In genomic region chr12:66160704-66161103, GRCh38 we compare ENCODE assay signal across 18 cellular contexts.
"Had no signal": no experiment of that assay in that cellular context is flagged by ENCODE, and none has a peak within 500 bp of the region (broad histone marks: within the 10 kb centered on the region; RNA-seq: fewer than 3 reads in every experiment).

No MANE protein-coding gene starts in this region.

- DNase-seq: cerebellar nuclear complex; dorsolateral prefrontal cortex; effector CD4-positive, alpha-beta T cell; head of caudate nucleus; mammary epithelial cell; naive thymus-derived CD8-positive, alpha-beta T cell; nephron progenitor cell; stimulated activated CD4-positive, alpha-beta T cell treated with anti-CD3 and anti-CD28 coated beads, Interleukin-15, amount 100 ng/mL, for 24 hours; stimulated activated CD4-positive, alpha-beta T cell treated with anti-CD3 and anti-CD28 coated beads, Interleukin-2, amount 100 ng/mL, for 48 hours; stimulated activated naive B cell treated with anti-CD40 and anti-IgM and Interleukin-4, amounts not matched to agents 10 μg/mL and 1 μg/mL and 100 μg/mL, for 72 hours; transverse colon; upper lobe of right lung; uterus had no signal

- H3K4me3 ChIP-seq: dorsolateral prefrontal cortex, pancreas, skin epidermis, transverse colon, upper lobe of right lung, uterus had no signal

- H3K27me3 ChIP-seq: dorsolateral prefrontal cortex, pancreas, transverse colon, upper lobe of right lung, uterus had no signal

- H3K36me3 ChIP-seq: pancreas, uterus had no signal

- H3K9me3 ChIP-seq: pancreas, transverse colon, upper lobe of right lung, uterus had no signal

- H3K4me1 ChIP-seq: uterus had no signal

- H3K4me1 Mint-ChIP-seq: nephron progenitor cell had no signal

- ATAC-seq: left lobe of liver; naive thymus-derived CD8-positive, alpha-beta T cell; pancreas; stimulated activated naive B cell treated with anti-CD40 and anti-IgM and Interleukin-4, amounts not matched to agents 10 μg/mL and 1 μg/mL and 100 μg/mL, for 72 hours; upper lobe of right lung had no signal

- H3K27ac Mint-ChIP-seq: nephron progenitor cell; progenitor cell of endocrine pancreas; stimulated activated naive B cell treated with anti-CD40 and anti-IgM and Interleukin-4, amounts not matched to agents 10 μg/mL and 1 μg/mL and 100 μg/mL, for 72 hours; stimulated activated naive CD8-positive, alpha-beta T cell treated with anti-CD3 and anti-CD28 coated beads, Interleukin-15, Interleukin-2, amounts not matched to agents 100 ng/mL and 50 ng/mL, for 24 hours had no signal

- H3K27ac ChIP-seq: dorsolateral prefrontal cortex, pancreas, skin epidermis, transverse colon, upper lobe of right lung, uterus had no signal

- H3K27me3 Mint-ChIP-seq: naive thymus-derived CD8-positive, alpha-beta T cell; progenitor cell of endocrine pancreas; stimulated activated naive B cell treated with anti-CD40 and anti-IgM and Interleukin-4, amounts not matched to agents 10 μg/mL and 1 μg/mL and 100 μg/mL, for 72 hours; stimulated activated naive CD8-positive, alpha-beta T cell treated with anti-CD3 and anti-CD28 coated beads, Interleukin-15, Interleukin-2, amounts not matched to agents 100 ng/mL and 50 ng/mL, for 24 hours had no signal

- H3K4me3 Mint-ChIP-seq: naive thymus-derived CD8-positive, alpha-beta T cell; nephron progenitor cell; stimulated activated naive B cell treated with anti-CD40 and anti-IgM and Interleukin-4, amounts not matched to agents 10 μg/mL and 1 μg/mL and 100 μg/mL, for 72 hours; stimulated activated naive CD8-positive, alpha-beta T cell treated with anti-CD3 and anti-CD28 coated beads, Interleukin-15, Interleukin-2, amounts not matched to agents 100 ng/mL and 50 ng/mL, for 24 hours had no signal
